1 cellular context compared by ENCODE assay signal in genomic region chr11:71452354-71453020, GRCh38.
TF ChIP-seq lines count a peak whose summit lies in the region.

No MANE protein-coding gene starts in this region.

TF ChIP-seq in GM12878, 131 proteins besides CTCF, POLR2A, EP300 and RAD21 (continued from another document):
- TF ChIP-seq CUX1 (IDR thresholded peaks at IDR 0.05; ENCODE audit: insufficient replicate concordance, low read depth, low read length) = no peak
- no peak for TF ChIP-seq CHD1 (IDR thresholded peaks at IDR 0.05; ENCODE audit: low read depth, low read length)
- no peak for TF ChIP-seq NR2C1 (IDR thresholded peaks at IDR 0.05)
- TF ChIP-seq ZNF274 (IDR thresholded peaks at IDR 0.05; ENCODE audit: insufficient read depth, insufficient read length) = no peak
- TF ChIP-seq RCOR1 (conservative IDR thresholded peaks at IDR 0.05; ENCODE audit: low read depth, low read length) = no peak
- TF ChIP-seq RUNX3 (IDR thresholded peaks at IDR 0.05; ENCODE audit: low read length) = no peak
- no peak for TF ChIP-seq YY1 (IDR thresholded peaks at IDR 0.05; ENCODE audit: low read depth, low read length)
- no peak for TF ChIP-seq TCF12 (IDR thresholded peaks at IDR 0.05; ENCODE audit: low read depth, low read length)
- no peak for TF ChIP-seq SUZ12 (IDR thresholded peaks at IDR 0.05; ENCODE audit: unreplicated experiment)
- TF ChIP-seq SMARCA5 (IDR thresholded peaks at IDR 0.05) = 0 out of 2 replicates have a peak, but pooled peaks have one; percentile 37
- TF ChIP-seq POLR2AphosphoS5 (IDR thresholded peaks at IDR 0.05; ENCODE audit: low read length) = 0 out of 2 replicates have a peak, but pooled peaks have one; percentile 6
